Comparison of ENCODE assay signal across 1 cellular context in genomic region chr6:5854900-5855299, GRCh38.
TF ChIP-seq lines count a peak whose summit lies in the region.

No MANE protein-coding gene starts in this region.

TF ChIP-seq in HepG2, 621 proteins besides CTCF, POLR2A, EP300 and RAD21 (continued from another document):
- TF ChIP-seq ARID4A (CRISPR knock-in tag; IDR thresholded peaks at IDR 0.05; ENCODE audit: borderline replicate concordance) = no peak
- TF ChIP-seq NBN (conservative IDR thresholded peaks at IDR 0.05) = no peak
- TF ChIP-seq TIGD3 (CRISPR knock-in tag; IDR thresholded peaks at IDR 0.05; ENCODE audit: borderline replicate concordance) = no peak
- TF ChIP-seq DPF2 (CRISPR knock-in tag; IDR thresholded peaks at IDR 0.05; ENCODE audit: borderline replicate concordance, low read depth) = no peak
- TF ChIP-seq MTA1 (CRISPR knock-in tag; IDR thresholded peaks at IDR 0.05; ENCODE audit: borderline replicate concordance) = no peak
- TF ChIP-seq SNAPC4 (CRISPR knock-in tag; IDR thresholded peaks at IDR 0.05) = no peak
